In the genomic region with DNA sequence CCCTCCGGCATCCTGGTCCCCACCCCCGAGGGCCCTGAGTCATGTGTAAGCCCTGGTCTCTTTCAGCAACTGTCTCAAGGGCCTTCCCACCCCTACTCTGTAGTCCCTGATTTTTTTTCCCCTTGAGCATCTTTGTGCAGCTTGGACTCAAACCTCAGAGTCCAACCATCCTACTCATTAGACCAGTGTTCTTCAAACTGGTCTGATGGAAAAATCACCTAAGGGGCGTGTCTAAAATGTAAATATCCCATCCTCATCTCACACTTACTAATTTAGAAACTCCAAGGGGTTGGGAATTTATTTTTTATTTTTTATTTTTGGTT, we compare ENCODE assay signal across 1 cellular context.
TF ChIP-seq lines count a peak whose summit lies in the region.

No MANE protein-coding gene starts in this region.

TF ChIP-seq in WTC11, 78 proteins besides CTCF, POLR2A, EP300 and RAD21 (continued from another document):
- TF ChIP-seq, protein P1, sequence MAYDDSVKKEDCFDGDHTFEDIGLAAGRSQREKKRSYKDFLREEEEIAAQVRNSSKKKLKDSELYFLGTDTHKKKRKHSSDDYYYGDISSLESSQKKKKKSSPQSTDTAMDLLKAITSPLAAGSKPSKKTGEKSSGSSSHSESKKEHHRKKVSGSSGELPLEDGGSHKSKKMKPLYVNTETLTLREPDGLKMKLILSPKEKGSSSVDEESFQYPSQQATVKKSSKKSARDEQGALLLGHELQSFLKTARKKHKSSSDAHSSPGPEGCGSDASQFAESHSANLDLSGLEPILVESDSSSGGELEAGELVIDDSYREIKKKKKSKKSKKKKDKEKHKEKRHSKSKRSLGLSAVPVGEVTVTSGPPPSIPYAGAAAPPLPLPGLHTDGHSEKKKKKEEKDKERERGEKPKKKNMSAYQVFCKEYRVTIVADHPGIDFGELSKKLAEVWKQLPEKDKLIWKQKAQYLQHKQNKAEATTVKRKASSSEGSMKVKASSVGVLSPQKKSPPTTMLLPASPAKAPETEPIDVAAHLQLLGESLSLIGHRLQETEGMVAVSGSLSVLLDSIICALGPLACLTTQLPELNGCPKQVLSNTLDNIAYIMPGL (CRISPR knock-in tag; IDR thresholded peaks at IDR 0.05) = no peak
- TF ChIP-seq, protein P2, sequence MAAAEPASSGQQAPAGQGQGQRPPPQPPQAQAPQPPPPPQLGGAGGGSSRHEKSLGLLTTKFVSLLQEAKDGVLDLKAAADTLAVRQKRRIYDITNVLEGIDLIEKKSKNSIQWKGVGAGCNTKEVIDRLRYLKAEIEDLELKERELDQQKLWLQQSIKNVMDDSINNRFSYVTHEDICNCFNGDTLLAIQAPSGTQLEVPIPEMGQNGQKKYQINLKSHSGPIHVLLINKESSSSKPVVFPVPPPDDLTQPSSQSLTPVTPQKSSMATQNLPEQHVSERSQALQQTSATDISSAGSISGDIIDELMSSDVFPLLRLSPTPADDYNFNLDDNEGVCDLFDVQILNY (CRISPR knock-in tag; IDR thresholded peaks at IDR 0.05) = no peak
- TF ChIP-seq ZNF219 (CRISPR knock-in tag; IDR thresholded peaks at IDR 0.05; ENCODE audit: borderline replicate concordance) = no peak
- TF ChIP-seq, protein P3, sequence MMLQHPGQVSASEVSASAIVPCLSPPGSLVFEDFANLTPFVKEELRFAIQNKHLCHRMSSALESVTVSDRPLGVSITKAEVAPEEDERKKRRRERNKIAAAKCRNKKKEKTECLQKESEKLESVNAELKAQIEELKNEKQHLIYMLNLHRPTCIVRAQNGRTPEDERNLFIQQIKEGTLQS (CRISPR knock-in tag; conservative IDR thresholded peaks at IDR 0.05) = no peak
- TF ChIP-seq, protein P4, sequence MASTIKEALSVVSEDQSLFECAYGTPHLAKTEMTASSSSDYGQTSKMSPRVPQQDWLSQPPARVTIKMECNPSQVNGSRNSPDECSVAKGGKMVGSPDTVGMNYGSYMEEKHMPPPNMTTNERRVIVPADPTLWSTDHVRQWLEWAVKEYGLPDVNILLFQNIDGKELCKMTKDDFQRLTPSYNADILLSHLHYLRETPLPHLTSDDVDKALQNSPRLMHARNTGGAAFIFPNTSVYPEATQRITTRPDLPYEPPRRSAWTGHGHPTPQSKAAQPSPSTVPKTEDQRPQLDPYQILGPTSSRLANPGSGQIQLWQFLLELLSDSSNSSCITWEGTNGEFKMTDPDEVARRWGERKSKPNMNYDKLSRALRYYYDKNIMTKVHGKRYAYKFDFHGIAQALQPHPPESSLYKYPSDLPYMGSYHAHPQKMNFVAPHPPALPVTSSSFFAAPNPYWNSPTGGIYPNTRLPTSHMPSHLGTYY (CRISPR knock-in tag; IDR thresholded peaks at IDR 0.05) = no peak
- no peak for TF ChIP-seq SP1 (CRISPR knock-in tag; conservative IDR thresholded peaks at IDR 0.05)
